In genomic region chr12:108511633-108512540, GRCh38 we compare ENCODE assay signal across 8 cellular contexts. TPM values are rescaled to one million over a fixed set of nuclear protein-coding genes. Genes with fewer than 3 reads are reported as not detected.
DNase-seq lines count a peak whose midpoint lies in the region; ATAC-seq and TF ChIP-seq lines count a peak whose summit lies in the region.

No MANE protein-coding gene starts in this region.

- peak; percentile 56 to 64 (median 60) for DNase-seq in activated CD4-positive, CD25-positive, alpha-beta regulatory T cell (lab: John Stamatoyannopoulos, UW)
- DNase-seq in NB4 (ENCODE audit: low read depth) (peak; percentile 88), T-helper 1 cell (peak; percentile 50 to 76 (median 64)), amniotic epithelial cell (ENCODE audit: low read depth) (peak; percentile 56), hypothalamus (lab: John Stamatoyannopoulos, UW) (peak in 44 of 51 donors; percentile 12 to 84 (median 54)), sigmoid colon (peak; percentile 81)

- peaks cover 0 to 22% (median 16%) of the 10 kb centered on the region in 4 donors for H3K4me1 ChIP-seq in sigmoid colon

- 32 to 34% methylated on average over 15 of the region's 15 CpGs for WGBS in sigmoid colon, 2 donors

- H3K36me3 ChIP-seq in sigmoid colon, result no peaks in the 10 kb centered on the region

- H3K27me3 ChIP-seq in sigmoid colon, result no peaks in the 10 kb centered on the region

- no peak overlapping the region for H3K27ac ChIP-seq in sigmoid colon

- TF ChIP-seq POLR2A in NB4 (IDR thresholded peaks at IDR 0.05; ENCODE audit: extremely low read depth, insufficient read length), result no peak
- no peak for TF ChIP-seq POLR2A in sigmoid colon (IDR thresholded peaks at IDR 0.05)

- peak; percentile 90 for TF ChIP-seq CTCF in NB4 (IDR thresholded peaks at IDR 0.05; ENCODE audit: low read depth, low read length)
- TF ChIP-seq CTCF in sigmoid colon (IDR thresholded peaks at IDR 0.05), result peak; percentile 59 to 89 (median 77)

- H3K9me3 ChIP-seq in sigmoid colon, result no peaks in the 10 kb centered on the region

- H3K4me3 ChIP-seq in NB4 (ENCODE audit: low read depth, low read length) (no peak overlapping the region), sigmoid colon (no peak overlapping the region)

- no peak for TF ChIP-seq EP300 in sigmoid colon (IDR thresholded peaks at IDR 0.05)

- ATAC-seq in activated CD4-positive, CD25-positive, alpha-beta regulatory T cell treated with anti-CD3 and anti-CD28 coated beads, Interleukin-2, amount 50 U/mL, for 24 hours, result no peak
- no peak for ATAC-seq in GM18858 (IDR thresholded peaks at IDR 0.05; ENCODE audit: unreplicated experiment)

- intact Hi-C loops in sigmoid colon (cut with DNase I), result loop anchor here (5.0 to 10.0 kb wide), 3 partner anchors 385 to 827 kb away; partner anchors contain the start of genes PWP1 and WSCD2

RNA-seq across cellular contexts. Expression of gene FICD, which starts 3.2 kb away (rescaled TPM):
- total RNA-seq in sigmoid colon, result 1 to 10 TPM; 2.9 to 5.4 (median 4.1) TPM
- 1 to 10 TPM in 2 of 3 donors, not detected in 1; 1.2 to 2.9 TPM for polyA plus RNA-seq in sigmoid colon

RNA-seq across cellular contexts. Expression of gene SART3, which starts 49.1 kb away (rescaled TPM):
- 10 to 100 TPM; 45.3 to 69.1 (median 51.8) TPM for total RNA-seq in sigmoid colon
- polyA plus RNA-seq in sigmoid colon, result 10 to 100 TPM; 15.3 to 29.9 (median 18.0) TPM

RNA-seq across cellular contexts. Expression of gene ISCU, which starts 50.5 kb away (rescaled TPM):
- total RNA-seq in sigmoid colon, result 100 to 1,000 TPM; 197 to 294 (median 260) TPM
- polyA plus RNA-seq in sigmoid colon, result 100 to 1,000 TPM; 117 to 243 (median 187) TPM
